In genomic region chr5:52856564-52856963, GRCh38 we compare ENCODE assay signal across 11 cellular contexts.
DNase-seq lines count a peak whose midpoint lies in the region; ATAC-seq and TF ChIP-seq lines count a peak whose summit lies in the region.
"Had no signal": no experiment of that assay in that cellular context is flagged by ENCODE, and none has a peak within 500 bp of the region (broad histone marks: within the 10 kb centered on the region; RNA-seq: fewer than 3 reads in every experiment).

No MANE protein-coding gene starts in this region.

- H3K79me2 ChIP-seq in GM23248 (ENCODE audit: insufficient read depth), result no peaks in the 10 kb centered on the region

- ATAC-seq in GM18508 (IDR thresholded peaks at IDR 0.05; ENCODE audit: insufficient read depth, unreplicated experiment) (peak; percentile 93), HG03565 (IDR thresholded peaks at IDR 0.05; ENCODE audit: unreplicated experiment) (peak; percentile 92), foreskin keratinocyte (peak; percentile 43)

- H3K27ac ChIP-seq in GM23248 (peak overlapping the region; percentile 33), foreskin keratinocyte (no peak overlapping the region)

- no peak overlapping the region for H3K4me3 ChIP-seq in GM23248

- no peaks in the 10 kb centered on the region for H3K27me3 Mint-ChIP-seq in activated naive CD8-positive, alpha-beta T cell treated with anti-CD3 and anti-CD28 coated beads for 36 hours
- H3K27me3 Mint-ChIP-seq: central memory CD8-positive, alpha-beta T cell had no signal

- H3K4me1 Mint-ChIP-seq in activated naive CD8-positive, alpha-beta T cell treated with anti-CD3 and anti-CD28 coated beads for 36 hours, result no peaks in the 10 kb centered on the region
- H3K4me1 Mint-ChIP-seq: central memory CD8-positive, alpha-beta T cell had no signal

- peak overlapping the region; percentile 54 for H2AFZ ChIP-seq in GM23248

- no peaks in the 10 kb centered on the region for H3K9me3 ChIP-seq in GM23248 (ENCODE audit: low read depth)

- no peak overlapping the region for H3K27ac Mint-ChIP-seq in activated naive CD8-positive, alpha-beta T cell treated with anti-CD3 and anti-CD28 coated beads for 36 hours

- no peaks in the 10 kb centered on the region for H4K20me1 ChIP-seq in GM23248 (ENCODE audit: insufficient read depth)

- H3K4me1 ChIP-seq in GM23248 (ENCODE audit: insufficient read depth) (peaks cover 50% of the 10 kb centered on the region), foreskin keratinocyte (no peaks in the 10 kb centered on the region)

- no peaks in the 10 kb centered on the region for H3K36me3 ChIP-seq in GM23248 (ENCODE audit: low read depth)

- no peak overlapping the region for H3K9ac ChIP-seq in GM23248

- no peak for TF ChIP-seq CTCF in foreskin keratinocyte (conservative IDR thresholded peaks at IDR 0.05)

- no peaks in the 10 kb centered on the region for H3K9me3 Mint-ChIP-seq in activated naive CD8-positive, alpha-beta T cell treated with anti-CD3 and anti-CD28 coated beads for 36 hours
- H3K9me3 Mint-ChIP-seq: central memory CD8-positive, alpha-beta T cell had no signal

- peak; percentile 56 for DNase-seq in GM23248
- DNase-seq in foreskin keratinocyte, result peak in 1 of 2 donors; percentile 30
- DNase-seq in activated naive CD8-positive, alpha-beta T cell treated with anti-CD3 and anti-CD28 coated beads for 36 hours, result no peak
- DNase-seq in NCI-H82 treated with DMSO at 0.1 percent for 48 hours (lab: John Stamatoyannopoulos, UW; ENCODE audit: unreplicated experiment), result no peak
- no peak for DNase-seq in T1000 (lab: John Stamatoyannopoulos, UW)
- no peak for DNase-seq in stimulated activated CD4-positive, alpha-beta T cell treated with anti-CD3 and anti-CD28 coated beads, Interleukin-1b, Interleukin-23, amount 100 ng/mL, for 48 hours
- DNase-seq: activated CD4-positive, alpha-beta T cell treated with anti-CD3 and anti-CD28 coated beads, Interleukin-2, amount 50 U/mL, for 48 hours; substantia nigra had no signal

- H3K27me3 ChIP-seq in GM23248 (replicated peaks; ENCODE audit: insufficient read depth) (no peaks in the 10 kb centered on the region), foreskin keratinocyte (no peaks in the 10 kb centered on the region)

- H3F3A ChIP-seq in GM23248 (ENCODE audit: insufficient read depth), result peaks cover 39% of the 10 kb centered on the region

- in situ Hi-C loops in GM23248 (cut with MboI), result no loop called here

- H3K4me3 Mint-ChIP-seq in activated naive CD8-positive, alpha-beta T cell treated with anti-CD3 and anti-CD28 coated beads for 36 hours, result no peak overlapping the region
- H3K4me3 Mint-ChIP-seq: central memory CD8-positive, alpha-beta T cell had no signal

- 67 to 70% methylated on average over 3 of the region's 3 CpGs for WGBS in GM23248 (ENCODE audit: low coverage in 1 of 2, low lambda C conversion rate in 2 of 2, missing lambda C conversion rate in 2 of 2), 2 experiments

- H3K4me2 ChIP-seq in GM23248 (ENCODE audit: unreplicated experiment), result peak overlapping the region; percentile 27

- H3K36me3 Mint-ChIP-seq in activated naive CD8-positive, alpha-beta T cell treated with anti-CD3 and anti-CD28 coated beads for 36 hours, result no peaks in the 10 kb centered on the region

- H3K9me2 ChIP-seq in GM23248 (ENCODE audit: insufficient read depth), result no peaks in the 10 kb centered on the region

Comparison
In these comparisons a context has a peak if more than half of its experiments do, and no peak if none do; other contexts are left out.
1. ATAC-seq: peak in every context shown above with its lines; median percentile 93 in GM18508; 92 in HG03565; 43 in foreskin keratinocyte.